Comparison of ENCODE assay signal across 1 cellular context in the genomic region with DNA sequence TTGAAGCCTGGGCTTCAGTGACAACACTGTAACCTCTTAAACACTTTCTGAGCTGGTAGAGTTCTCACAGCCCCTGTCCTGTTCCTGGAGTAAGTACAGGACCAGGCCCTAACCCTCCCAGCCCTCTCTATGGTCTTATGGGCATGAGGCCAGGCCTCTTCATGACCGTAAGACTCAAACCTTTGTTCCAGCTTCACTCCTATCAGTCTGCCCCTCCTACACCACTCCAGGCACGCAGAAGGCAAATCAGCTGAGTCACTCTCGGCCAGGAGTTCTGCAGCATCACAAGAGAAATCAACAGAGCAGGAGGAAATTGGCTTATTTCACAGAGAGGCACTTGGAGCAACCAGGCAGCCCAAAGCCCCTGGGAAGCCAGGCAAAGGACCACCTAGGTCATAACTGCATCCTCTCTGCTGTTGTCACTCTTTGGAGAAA.
A peak's percentile ranks its signal among the peaks of the same experiment; 100 is the strongest.
TF ChIP-seq lines count a peak whose summit lies in the region.

No MANE protein-coding gene starts in this region.

TF ChIP-seq in HepG2, 621 proteins besides CTCF, POLR2A, EP300 and RAD21 (continued from another document):
- TF ChIP-seq, protein P1, sequence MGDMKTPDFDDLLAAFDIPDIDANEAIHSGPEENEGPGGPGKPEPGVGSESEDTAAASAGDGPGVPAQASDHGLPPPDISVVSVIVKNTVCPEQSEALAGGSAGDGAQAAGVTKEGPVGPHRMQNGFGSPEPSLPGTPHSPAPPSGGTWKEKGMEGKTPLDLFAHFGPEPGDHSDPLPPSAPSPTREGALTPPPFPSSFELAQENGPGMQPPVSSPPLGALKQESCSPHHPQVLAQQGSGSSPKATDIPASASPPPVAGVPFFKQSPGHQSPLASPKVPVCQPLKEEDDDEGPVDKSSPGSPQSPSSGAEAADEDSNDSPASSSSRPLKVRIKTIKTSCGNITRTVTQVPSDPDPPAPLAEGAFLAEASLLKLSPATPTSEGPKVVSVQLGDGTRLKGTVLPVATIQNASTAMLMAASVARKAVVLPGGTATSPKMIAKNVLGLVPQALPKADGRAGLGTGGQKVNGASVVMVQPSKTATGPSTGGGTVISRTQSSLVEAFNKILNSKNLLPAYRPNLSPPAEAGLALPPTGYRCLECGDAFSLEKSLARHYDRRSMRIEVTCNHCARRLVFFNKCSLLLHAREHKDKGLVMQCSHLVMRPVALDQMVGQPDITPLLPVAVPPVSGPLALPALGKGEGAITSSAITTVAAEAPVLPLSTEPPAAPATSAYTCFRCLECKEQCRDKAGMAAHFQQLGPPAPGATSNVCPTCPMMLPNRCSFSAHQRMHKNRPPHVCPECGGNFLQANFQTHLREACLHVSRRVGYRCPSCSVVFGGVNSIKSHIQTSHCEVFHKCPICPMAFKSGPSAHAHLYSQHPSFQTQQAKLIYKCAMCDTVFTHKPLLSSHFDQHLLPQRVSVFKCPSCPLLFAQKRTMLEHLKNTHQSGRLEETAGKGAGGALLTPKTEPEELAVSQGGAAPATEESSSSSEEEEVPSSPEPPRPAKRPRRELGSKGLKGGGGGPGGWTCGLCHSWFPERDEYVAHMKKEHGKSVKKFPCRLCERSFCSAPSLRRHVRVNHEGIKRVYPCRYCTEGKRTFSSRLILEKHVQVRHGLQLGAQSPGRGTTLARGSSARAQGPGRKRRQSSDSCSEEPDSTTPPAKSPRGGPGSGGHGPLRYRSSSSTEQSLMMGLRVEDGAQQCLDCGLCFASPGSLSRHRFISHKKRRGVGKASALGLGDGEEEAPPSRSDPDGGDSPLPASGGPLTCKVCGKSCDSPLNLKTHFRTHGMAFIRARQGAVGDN (CRISPR knock-in tag; IDR thresholded peaks at IDR 0.05) = no peak; the same call in 1 of the 2 replicates
- TF ChIP-seq HMG20A (CRISPR knock-in tag; IDR thresholded peaks at IDR 0.05; ENCODE audit: borderline replicate concordance) = peak; percentile 41; the same call in 1 of the 2 replicates
- peak; percentile 52; the same call in 1 of the 2 replicates for TF ChIP-seq TARDBP (CRISPR knock-in tag; IDR thresholded peaks at IDR 0.05)
- 0 out of 2 replicates have a peak, but pooled peaks have one; percentile 27 for TF ChIP-seq ZNF567 (CRISPR knock-in tag; IDR thresholded peaks at IDR 0.05; ENCODE audit: borderline replicate concordance)
- TF ChIP-seq ETV6 (CRISPR knock-in tag; conservative IDR thresholded peaks at IDR 0.05) = no peak
- TF ChIP-seq MIER2 (CRISPR knock-in tag; IDR thresholded peaks at IDR 0.05) = peak; percentile 32; the same call in 1 of the 2 replicates
- no peak for TF ChIP-seq ZNF20 (CRISPR knock-in tag; IDR thresholded peaks at IDR 0.05)
- TF ChIP-seq KDM1A (CRISPR knock-in tag; IDR thresholded peaks at IDR 0.05) = 0 out of 2 replicates have a peak, but pooled peaks have one; percentile 18
- TF ChIP-seq HOXA5 (CRISPR knock-in tag; IDR thresholded peaks at IDR 0.05) = no peak
- no peak for TF ChIP-seq CC2D1A (CRISPR knock-in tag; IDR thresholded peaks at IDR 0.05)
- TF ChIP-seq MAF1 (CRISPR knock-in tag; IDR thresholded peaks at IDR 0.05; ENCODE audit: borderline replicate concordance) = no peak
- peak; percentile 52; the same call in 1 of the 2 replicates for TF ChIP-seq ZNF614 (CRISPR knock-in tag; IDR thresholded peaks at IDR 0.05; ENCODE audit: borderline replicate concordance)
- 0 out of 2 replicates have a peak, but pooled peaks have one; percentile 44 for TF ChIP-seq SSRP1 (CRISPR knock-in tag; IDR thresholded peaks at IDR 0.05)
- TF ChIP-seq ZNF12 (CRISPR knock-in tag; IDR thresholded peaks at IDR 0.05) = peak; percentile 16; the same call in 1 of the 2 replicates
- TF ChIP-seq, protein P2, sequence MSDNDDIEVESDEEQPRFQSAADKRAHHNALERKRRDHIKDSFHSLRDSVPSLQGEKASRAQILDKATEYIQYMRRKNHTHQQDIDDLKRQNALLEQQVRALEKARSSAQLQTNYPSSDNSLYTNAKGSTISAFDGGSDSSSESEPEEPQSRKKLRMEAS (IDR thresholded peaks at IDR 0.05) = peak; percentile 71
- TF ChIP-seq SOX13 (IDR thresholded peaks at IDR 0.05) = peak; percentile 67; the same call in 1 of the 2 replicates
- TF ChIP-seq SOX13 (CRISPR knock-in tag; conservative IDR thresholded peaks at IDR 0.05 in 1 of 2, IDR thresholded peaks at IDR 0.05 in 1 of 2) = peak in 1 of 2 experiments; percentile 72; a peak in 1 of 4 replicates
- no peak for TF ChIP-seq ZNF605 (CRISPR knock-in tag; IDR thresholded peaks at IDR 0.05)
- TF ChIP-seq, protein P3, sequence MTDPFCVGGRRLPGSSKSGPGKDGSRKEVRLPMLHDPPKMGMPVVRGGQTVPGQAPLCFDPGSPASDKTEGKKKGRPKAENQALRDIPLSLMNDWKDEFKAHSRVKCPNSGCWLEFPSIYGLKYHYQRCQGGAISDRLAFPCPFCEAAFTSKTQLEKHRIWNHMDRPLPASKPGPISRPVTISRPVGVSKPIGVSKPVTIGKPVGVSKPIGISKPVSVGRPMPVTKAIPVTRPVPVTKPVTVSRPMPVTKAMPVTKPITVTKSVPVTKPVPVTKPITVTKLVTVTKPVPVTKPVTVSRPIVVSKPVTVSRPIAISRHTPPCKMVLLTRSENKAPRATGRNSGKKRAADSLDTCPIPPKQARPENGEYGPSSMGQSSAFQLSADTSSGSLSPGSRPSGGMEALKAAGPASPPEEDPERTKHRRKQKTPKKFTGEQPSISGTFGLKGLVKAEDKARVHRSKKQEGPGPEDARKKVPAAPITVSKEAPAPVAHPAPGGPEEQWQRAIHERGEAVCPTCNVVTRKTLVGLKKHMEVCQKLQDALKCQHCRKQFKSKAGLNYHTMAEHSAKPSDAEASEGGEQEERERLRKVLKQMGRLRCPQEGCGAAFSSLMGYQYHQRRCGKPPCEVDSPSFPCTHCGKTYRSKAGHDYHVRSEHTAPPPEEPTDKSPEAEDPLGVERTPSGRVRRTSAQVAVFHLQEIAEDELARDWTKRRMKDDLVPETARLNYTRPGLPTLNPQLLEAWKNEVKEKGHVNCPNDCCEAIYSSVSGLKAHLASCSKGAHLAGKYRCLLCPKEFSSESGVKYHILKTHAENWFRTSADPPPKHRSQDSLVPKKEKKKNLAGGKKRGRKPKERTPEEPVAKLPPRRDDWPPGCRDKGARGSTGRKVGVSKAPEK (CRISPR knock-in tag; IDR thresholded peaks at IDR 0.05; ENCODE audit: borderline replicate concordance) = no peak
- no peak for TF ChIP-seq TAF15 (IDR thresholded peaks at IDR 0.05; ENCODE audit: low read depth, low read length, poor library complexity, severe bottlenecking)
- no peak for TF ChIP-seq SRY (CRISPR knock-in tag; IDR thresholded peaks at IDR 0.05)
- TF ChIP-seq, protein P4, sequence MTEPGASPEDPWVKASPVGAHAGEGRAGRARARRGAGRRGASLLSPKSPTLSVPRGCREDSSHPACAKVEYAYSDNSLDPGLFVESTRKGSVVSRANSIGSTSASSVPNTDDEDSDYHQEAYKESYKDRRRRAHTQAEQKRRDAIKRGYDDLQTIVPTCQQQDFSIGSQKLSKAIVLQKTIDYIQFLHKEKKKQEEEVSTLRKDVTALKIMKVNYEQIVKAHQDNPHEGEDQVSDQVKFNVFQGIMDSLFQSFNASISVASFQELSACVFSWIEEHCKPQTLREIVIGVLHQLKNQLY (CRISPR knock-in tag; IDR thresholded peaks at IDR 0.05) = 0 out of 2 replicates have a peak, but pooled peaks have one; percentile 31
- 0 out of 2 replicates have a peak, but pooled peaks have one; percentile 32 for TF ChIP-seq ZNF7 (CRISPR knock-in tag; IDR thresholded peaks at IDR 0.05)
- TF ChIP-seq POLR2AphosphoS5 (IDR thresholded peaks at IDR 0.05; ENCODE audit: low read depth, low read length) = no peak
- TF ChIP-seq MLLT10 (CRISPR knock-in tag; IDR thresholded peaks at IDR 0.05) = no peak
- TF ChIP-seq ARNT2 (CRISPR knock-in tag; IDR thresholded peaks at IDR 0.05; ENCODE audit: low read depth) = no peak
- peak; percentile 17; the same call in 1 of the 2 replicates for TF ChIP-seq FOXO1 (CRISPR knock-in tag; IDR thresholded peaks at IDR 0.05)
- peak; percentile 87 for TF ChIP-seq TGIF2 (CRISPR knock-in tag; IDR thresholded peaks at IDR 0.05)
- no peak for TF ChIP-seq TOPORS (CRISPR knock-in tag; IDR thresholded peaks at IDR 0.05)
- peak; percentile 45; the same call in 1 of the 2 replicates for TF ChIP-seq ZNF598 (CRISPR knock-in tag; IDR thresholded peaks at IDR 0.05; ENCODE audit: borderline replicate concordance)
- no peak for TF ChIP-seq ZNF33B (CRISPR knock-in tag; IDR thresholded peaks at IDR 0.05)
- TF ChIP-seq ZNF766 (CRISPR knock-in tag; IDR thresholded peaks at IDR 0.05; ENCODE audit: borderline replicate concordance) = no peak
- no peak for TF ChIP-seq ZC3H4 (CRISPR knock-in tag; IDR thresholded peaks at IDR 0.05; ENCODE audit: borderline replicate concordance)
- TF ChIP-seq, protein P5, sequence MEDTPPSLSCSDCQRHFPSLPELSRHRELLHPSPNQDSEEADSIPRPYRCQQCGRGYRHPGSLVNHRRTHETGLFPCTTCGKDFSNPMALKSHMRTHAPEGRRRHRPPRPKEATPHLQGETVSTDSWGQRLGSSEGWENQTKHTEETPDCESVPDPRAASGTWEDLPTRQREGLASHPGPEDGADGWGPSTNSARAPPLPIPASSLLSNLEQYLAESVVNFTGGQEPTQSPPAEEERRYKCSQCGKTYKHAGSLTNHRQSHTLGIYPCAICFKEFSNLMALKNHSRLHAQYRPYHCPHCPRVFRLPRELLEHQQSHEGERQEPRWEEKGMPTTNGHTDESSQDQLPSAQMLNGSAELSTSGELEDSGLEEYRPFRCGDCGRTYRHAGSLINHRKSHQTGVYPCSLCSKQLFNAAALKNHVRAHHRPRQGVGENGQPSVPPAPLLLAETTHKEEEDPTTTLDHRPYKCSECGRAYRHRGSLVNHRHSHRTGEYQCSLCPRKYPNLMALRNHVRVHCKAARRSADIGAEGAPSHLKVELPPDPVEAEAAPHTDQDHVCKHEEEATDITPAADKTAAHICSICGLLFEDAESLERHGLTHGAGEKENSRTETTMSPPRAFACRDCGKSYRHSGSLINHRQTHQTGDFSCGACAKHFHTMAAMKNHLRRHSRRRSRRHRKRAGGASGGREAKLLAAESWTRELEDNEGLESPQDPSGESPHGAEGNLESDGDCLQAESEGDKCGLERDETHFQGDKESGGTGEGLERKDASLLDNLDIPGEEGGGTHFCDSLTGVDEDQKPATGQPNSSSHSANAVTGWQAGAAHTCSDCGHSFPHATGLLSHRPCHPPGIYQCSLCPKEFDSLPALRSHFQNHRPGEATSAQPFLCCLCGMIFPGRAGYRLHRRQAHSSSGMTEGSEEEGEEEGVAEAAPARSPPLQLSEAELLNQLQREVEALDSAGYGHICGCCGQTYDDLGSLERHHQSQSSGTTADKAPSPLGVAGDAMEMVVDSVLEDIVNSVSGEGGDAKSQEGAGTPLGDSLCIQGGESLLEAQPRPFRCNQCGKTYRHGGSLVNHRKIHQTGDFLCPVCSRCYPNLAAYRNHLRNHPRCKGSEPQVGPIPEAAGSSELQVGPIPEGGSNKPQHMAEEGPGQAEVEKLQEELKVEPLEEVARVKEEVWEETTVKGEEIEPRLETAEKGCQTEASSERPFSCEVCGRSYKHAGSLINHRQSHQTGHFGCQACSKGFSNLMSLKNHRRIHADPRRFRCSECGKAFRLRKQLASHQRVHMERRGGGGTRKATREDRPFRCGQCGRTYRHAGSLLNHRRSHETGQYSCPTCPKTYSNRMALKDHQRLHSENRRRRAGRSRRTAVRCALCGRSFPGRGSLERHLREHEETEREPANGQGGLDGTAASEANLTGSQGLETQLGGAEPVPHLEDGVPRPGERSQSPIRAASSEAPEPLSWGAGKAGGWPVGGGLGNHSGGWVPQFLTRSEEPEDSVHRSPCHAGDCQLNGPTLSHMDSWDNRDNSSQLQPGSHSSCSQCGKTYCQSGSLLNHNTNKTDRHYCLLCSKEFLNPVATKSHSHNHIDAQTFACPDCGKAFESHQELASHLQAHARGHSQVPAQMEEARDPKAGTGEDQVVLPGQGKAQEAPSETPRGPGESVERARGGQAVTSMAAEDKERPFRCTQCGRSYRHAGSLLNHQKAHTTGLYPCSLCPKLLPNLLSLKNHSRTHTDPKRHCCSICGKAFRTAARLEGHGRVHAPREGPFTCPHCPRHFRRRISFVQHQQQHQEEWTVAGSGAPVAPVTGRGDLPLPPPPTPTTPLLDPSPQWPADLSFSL (CRISPR knock-in tag; IDR thresholded peaks at IDR 0.05) = no peak
- no peak for TF ChIP-seq HDAC6 (IDR thresholded peaks at IDR 0.05; ENCODE audit: low read depth, low read length)
- 0 out of 2 replicates have a peak, but pooled peaks have one; percentile 35 for TF ChIP-seq KMT2B (CRISPR knock-in tag; IDR thresholded peaks at IDR 0.05)
- TF ChIP-seq ZSCAN12 (CRISPR knock-in tag; IDR thresholded peaks at IDR 0.05) = 0 out of 2 replicates have a peak, but pooled peaks have one; percentile 25
